25 cellular contexts compared by ENCODE assay signal in the genomic region with DNA sequence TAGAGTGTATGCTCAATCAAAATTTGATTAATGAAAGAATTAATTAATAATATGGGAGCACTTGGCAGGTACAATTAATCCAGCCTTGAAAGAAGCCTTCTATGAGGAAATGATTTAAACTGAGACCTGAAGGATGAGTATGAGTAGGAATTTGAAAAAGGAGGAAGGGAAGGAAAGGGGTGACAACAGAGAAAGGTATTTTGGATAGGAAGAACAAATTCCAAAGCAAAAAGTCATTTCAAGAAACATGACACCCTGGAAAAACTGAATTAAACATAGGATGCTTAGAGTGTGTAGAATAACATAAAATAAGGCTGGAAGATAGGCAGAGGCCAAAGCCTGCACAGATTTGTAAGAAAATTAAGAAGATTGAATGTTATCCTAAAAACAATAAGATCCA. TPM values are rescaled to one million over a fixed set of nuclear protein-coding genes. Genes with fewer than 3 reads are reported as not detected.
DNase-seq lines count a peak whose midpoint lies in the region; ATAC-seq and TF ChIP-seq lines count a peak whose summit lies in the region.
"Had no signal": no experiment of that assay in that cellular context is flagged by ENCODE, and none has a peak within 500 bp of the region (broad histone marks: within the 10 kb centered on the region; RNA-seq: fewer than 3 reads in every experiment).

No MANE protein-coding gene starts in this region.

- peak; percentile 4 for DNase-seq in GM04503 (ENCODE audit: low read depth)
- peak; percentile 74 for DNase-seq in NCI-H226
- DNase-seq in choroid plexus epithelial cell (ENCODE audit: low read depth), result peak; percentile 33
- DNase-seq in mesendoderm, result peak; percentile 20
- no peak for DNase-seq in T-helper 1 cell
- no peak for DNase-seq in cerebellar nuclear complex (lab: John Stamatoyannopoulos, UW)
- DNase-seq: activated naive CD4-positive, alpha-beta T cell treated with Interleukin-2 at 50 U/mL for 16 hours; activated T-cell treated with anti-CD3 and anti-CD28 coated beads, Interleukin-2, amount 50 U/mL, for 4 hours; anterior cingulate cortex; effector memory CD8-positive, alpha-beta T cell; esophagus squamous epithelium; head of caudate nucleus; KG1; natural killer cell; NCI-H187; NCI-H82; ovary; SHP77; stimulated activated CD4-positive, alpha-beta T cell treated with anti-CD3 and anti-CD28 coated beads, Interleukin-12 subunit alpha, Interleukin-12 subunit beta, amount 100 ng/mL, for 4 hours; stimulated activated CD4-positive, alpha-beta T cell treated with anti-CD3 and anti-CD28 coated beads, Interleukin-4, amount 100 ng/mL, for 4 hours; tibial artery had no signal

- H3K56ac ChIP-seq in mesendoderm (ENCODE audit: low read length), result no peak overlapping the region

- no peak overlapping the region for H4K5ac ChIP-seq in mesendoderm (ENCODE audit: low read length)

- H3K27me3 ChIP-seq in mesendoderm (ENCODE audit: insufficient read depth, low read length, poor library complexity), result no peaks in the 10 kb centered on the region
- H3K27me3 ChIP-seq: ovary, right atrium auricular region had no signal

- no peak overlapping the region for H3K27ac ChIP-seq in mesendoderm (ENCODE audit: low read depth, low read length)
- H3K27ac ChIP-seq: esophagus squamous epithelium, ovary, right atrium auricular region, tibial artery had no signal

- no peak overlapping the region for H2BK15ac ChIP-seq in mesendoderm (replicated peaks; ENCODE audit: low read depth)

- no peak overlapping the region for H3K9ac ChIP-seq in mesendoderm (ENCODE audit: low read length)

- H3K79me2 ChIP-seq in mesendoderm (ENCODE audit: control insufficient read depth, insufficient read depth, low read length), result no peaks in the 10 kb centered on the region

- H2AK5ac ChIP-seq in mesendoderm (ENCODE audit: low read length), result no peak overlapping the region

- H3K36me3 ChIP-seq in mesendoderm (ENCODE audit: control insufficient read depth, insufficient read depth, low read length), result no peaks in the 10 kb centered on the region
- H3K36me3 ChIP-seq: esophagus squamous epithelium, ovary, right atrium auricular region, tibial artery had no signal

- H2BK120ac ChIP-seq in mesendoderm (ENCODE audit: low read depth, low read length), result no peak overlapping the region

- H3K4me3 ChIP-seq in choroid plexus epithelial cell (ENCODE audit: low read depth, low read length), result no peak overlapping the region
- no peak overlapping the region for H3K4me3 ChIP-seq in mesendoderm (ENCODE audit: low read length)
- H3K4me3 ChIP-seq: esophagus squamous epithelium, ovary, right atrium auricular region, tibial artery had no signal

- H3K4me2 ChIP-seq in mesendoderm (ENCODE audit: low read length), result no peak overlapping the region

- H4K8ac ChIP-seq in mesendoderm (ENCODE audit: low read depth, low read length), result no peak overlapping the region

- no peaks in the 10 kb centered on the region for H3K4me1 ChIP-seq in mesendoderm (ENCODE audit: control insufficient read depth, low read depth, low read length)
- H3K4me1 ChIP-seq: esophagus squamous epithelium, right atrium auricular region, tibial artery had no signal

- no peak overlapping the region for H2BK5ac ChIP-seq in mesendoderm (ENCODE audit: low read length)

- H3K18ac ChIP-seq in mesendoderm (ENCODE audit: low read length), result no peak overlapping the region

- TF ChIP-seq CTCF in choroid plexus epithelial cell (conservative IDR thresholded peaks at IDR 0.05; ENCODE audit: low read depth, low read length), result no peak

- H3K4ac ChIP-seq in mesendoderm (ENCODE audit: low read depth, low read length), result no peak overlapping the region

- no peak for ATAC-seq in GM21717 (IDR thresholded peaks at IDR 0.05; ENCODE audit: unreplicated experiment)
- no peak for ATAC-seq in HG03039 (IDR thresholded peaks at IDR 0.05; ENCODE audit: unreplicated experiment)
- ATAC-seq: activated T-cell treated with anti-CD3 and anti-CD28 coated beads, Interleukin-2, amount 50 U/mL, for 4 hours; effector memory CD8-positive, alpha-beta T cell; natural killer cell had no signal

- no peak overlapping the region for H3K23ac ChIP-seq in mesendoderm (ENCODE audit: low read length)

- H3K79me1 ChIP-seq in mesendoderm (ENCODE audit: low read length), result no peaks in the 10 kb centered on the region

RNA-seq across cellular contexts. Expression of a gene that starts 29.6 kb away (rescaled TPM):
- 0.01 TPM for polyA plus RNA-seq in mesendoderm (2013, experiment 1 of 2)
- not detected for polyA plus RNA-seq in mesendoderm (2013, experiment 2 of 2)
- polyA plus RNA-seq: BJ, ovary had no signal

Comparison
In these comparisons a context has a peak if more than half of its experiments do, and no peak if none do; other contexts are left out.
1. DNase-seq: peak in GM04503 (single experiment), NCI-H226 (single experiment), choroid plexus epithelial cell (single experiment) and mesendoderm (single experiment); none in T-helper 1 cell (0 of 5) and cerebellar nuclear complex (0 of 2).